ENCODE assay signal across 1 cellular context in the genomic region with DNA sequence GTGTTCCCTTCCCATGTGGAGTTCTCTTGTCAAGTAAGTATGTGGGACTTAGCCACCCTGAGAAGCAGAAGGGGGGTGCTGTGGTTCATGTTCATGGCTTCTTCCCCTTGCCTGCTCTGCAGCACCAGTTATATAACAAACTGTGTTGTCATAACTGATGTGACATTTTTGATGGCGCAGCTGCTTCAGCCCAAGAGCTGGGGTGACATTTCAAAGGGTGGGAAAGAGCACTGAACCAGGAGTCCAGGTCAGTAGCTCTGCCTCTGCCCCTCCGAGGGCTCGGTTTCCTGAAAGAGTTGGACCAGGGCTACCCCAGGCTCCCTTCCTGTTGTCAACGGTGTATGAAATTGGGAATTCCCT.
TF ChIP-seq lines count a peak whose summit lies in the region.

No MANE protein-coding gene starts in this region.

TF ChIP-seq in WTC11, 78 proteins besides CTCF, POLR2A, EP300 and RAD21 (continued from another document):
- TF ChIP-seq, protein P1, sequence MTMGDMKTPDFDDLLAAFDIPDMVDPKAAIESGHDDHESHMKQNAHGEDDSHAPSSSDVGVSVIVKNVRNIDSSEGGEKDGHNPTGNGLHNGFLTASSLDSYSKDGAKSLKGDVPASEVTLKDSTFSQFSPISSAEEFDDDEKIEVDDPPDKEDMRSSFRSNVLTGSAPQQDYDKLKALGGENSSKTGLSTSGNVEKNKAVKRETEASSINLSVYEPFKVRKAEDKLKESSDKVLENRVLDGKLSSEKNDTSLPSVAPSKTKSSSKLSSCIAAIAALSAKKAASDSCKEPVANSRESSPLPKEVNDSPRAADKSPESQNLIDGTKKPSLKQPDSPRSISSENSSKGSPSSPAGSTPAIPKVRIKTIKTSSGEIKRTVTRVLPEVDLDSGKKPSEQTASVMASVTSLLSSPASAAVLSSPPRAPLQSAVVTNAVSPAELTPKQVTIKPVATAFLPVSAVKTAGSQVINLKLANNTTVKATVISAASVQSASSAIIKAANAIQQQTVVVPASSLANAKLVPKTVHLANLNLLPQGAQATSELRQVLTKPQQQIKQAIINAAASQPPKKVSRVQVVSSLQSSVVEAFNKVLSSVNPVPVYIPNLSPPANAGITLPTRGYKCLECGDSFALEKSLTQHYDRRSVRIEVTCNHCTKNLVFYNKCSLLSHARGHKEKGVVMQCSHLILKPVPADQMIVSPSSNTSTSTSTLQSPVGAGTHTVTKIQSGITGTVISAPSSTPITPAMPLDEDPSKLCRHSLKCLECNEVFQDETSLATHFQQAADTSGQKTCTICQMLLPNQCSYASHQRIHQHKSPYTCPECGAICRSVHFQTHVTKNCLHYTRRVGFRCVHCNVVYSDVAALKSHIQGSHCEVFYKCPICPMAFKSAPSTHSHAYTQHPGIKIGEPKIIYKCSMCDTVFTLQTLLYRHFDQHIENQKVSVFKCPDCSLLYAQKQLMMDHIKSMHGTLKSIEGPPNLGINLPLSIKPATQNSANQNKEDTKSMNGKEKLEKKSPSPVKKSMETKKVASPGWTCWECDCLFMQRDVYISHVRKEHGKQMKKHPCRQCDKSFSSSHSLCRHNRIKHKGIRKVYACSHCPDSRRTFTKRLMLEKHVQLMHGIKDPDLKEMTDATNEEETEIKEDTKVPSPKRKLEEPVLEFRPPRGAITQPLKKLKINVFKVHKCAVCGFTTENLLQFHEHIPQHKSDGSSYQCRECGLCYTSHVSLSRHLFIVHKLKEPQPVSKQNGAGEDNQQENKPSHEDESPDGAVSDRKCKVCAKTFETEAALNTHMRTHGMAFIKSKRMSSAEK (CRISPR knock-in tag; IDR thresholded peaks at IDR 0.05; ENCODE audit: borderline replicate concordance): no peak
- TF ChIP-seq, protein P2, sequence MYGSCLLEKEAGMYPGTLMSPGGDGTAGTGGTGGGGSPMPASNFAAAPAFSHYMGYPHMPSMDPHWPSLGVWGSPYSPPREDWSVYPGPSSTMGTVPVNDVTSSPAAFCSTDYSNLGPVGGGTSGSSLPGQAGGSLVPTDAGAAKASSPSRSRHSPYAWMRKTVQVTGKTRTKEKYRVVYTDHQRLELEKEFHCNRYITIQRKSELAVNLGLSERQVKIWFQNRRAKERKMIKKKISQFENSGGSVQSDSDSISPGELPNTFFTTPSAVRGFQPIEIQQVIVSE (CRISPR knock-in tag; IDR thresholded peaks at IDR 0.05; ENCODE audit: borderline replicate concordance): no peak
